In genomic region chr15:31399544-31400171, GRCh38 we compare ENCODE assay signal across 1 cellular context.
TF ChIP-seq lines count a peak whose summit lies in the region.

No MANE protein-coding gene starts in this region.

TF ChIP-seq in GM12878, 131 proteins besides CTCF, POLR2A, EP300 and RAD21 (continued from another document):
- TF ChIP-seq EGR1 (IDR thresholded peaks at IDR 0.05; ENCODE audit: borderline replicate concordance in 1 of 2, low read depth in 2 of 2, low read length in 2 of 2) (no peak), MTA2 (IDR thresholded peaks at IDR 0.05; ENCODE audit: low read depth) (no peak), BCL11A (IDR thresholded peaks at IDR 0.05; ENCODE audit: low read depth, low read length) (no peak), ZNF207 (IDR thresholded peaks at IDR 0.05; ENCODE audit: borderline replicate concordance) (no peak)
- TF ChIP-seq, protein P1, sequence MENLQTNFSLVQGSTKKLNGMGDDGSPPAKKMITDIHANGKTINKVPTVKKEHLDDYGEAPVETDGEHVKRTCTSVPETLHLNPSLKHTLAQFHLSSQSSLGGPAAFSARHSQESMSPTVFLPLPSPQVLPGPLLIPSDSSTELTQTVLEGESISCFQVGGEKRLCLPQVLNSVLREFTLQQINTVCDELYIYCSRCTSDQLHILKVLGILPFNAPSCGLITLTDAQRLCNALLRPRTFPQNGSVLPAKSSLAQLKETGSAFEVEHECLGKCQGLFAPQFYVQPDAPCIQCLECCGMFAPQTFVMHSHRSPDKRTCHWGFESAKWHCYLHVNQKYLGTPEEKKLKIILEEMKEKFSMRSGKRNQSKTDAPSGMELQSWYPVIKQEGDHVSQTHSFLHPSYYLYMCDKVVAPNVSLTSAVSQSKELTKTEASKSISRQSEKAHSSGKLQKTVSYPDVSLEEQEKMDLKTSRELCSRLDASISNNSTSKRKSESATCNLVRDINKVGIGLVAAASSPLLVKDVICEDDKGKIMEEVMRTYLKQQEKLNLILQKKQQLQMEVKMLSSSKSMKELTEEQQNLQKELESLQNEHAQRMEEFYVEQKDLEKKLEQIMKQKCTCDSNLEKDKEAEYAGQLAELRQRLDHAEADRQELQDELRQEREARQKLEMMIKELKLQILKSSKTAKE (IDR thresholded peaks at IDR 0.05; ENCODE audit: low read depth, poor library complexity, severe bottlenecking) = no peak
- TF ChIP-seq, protein P2, sequence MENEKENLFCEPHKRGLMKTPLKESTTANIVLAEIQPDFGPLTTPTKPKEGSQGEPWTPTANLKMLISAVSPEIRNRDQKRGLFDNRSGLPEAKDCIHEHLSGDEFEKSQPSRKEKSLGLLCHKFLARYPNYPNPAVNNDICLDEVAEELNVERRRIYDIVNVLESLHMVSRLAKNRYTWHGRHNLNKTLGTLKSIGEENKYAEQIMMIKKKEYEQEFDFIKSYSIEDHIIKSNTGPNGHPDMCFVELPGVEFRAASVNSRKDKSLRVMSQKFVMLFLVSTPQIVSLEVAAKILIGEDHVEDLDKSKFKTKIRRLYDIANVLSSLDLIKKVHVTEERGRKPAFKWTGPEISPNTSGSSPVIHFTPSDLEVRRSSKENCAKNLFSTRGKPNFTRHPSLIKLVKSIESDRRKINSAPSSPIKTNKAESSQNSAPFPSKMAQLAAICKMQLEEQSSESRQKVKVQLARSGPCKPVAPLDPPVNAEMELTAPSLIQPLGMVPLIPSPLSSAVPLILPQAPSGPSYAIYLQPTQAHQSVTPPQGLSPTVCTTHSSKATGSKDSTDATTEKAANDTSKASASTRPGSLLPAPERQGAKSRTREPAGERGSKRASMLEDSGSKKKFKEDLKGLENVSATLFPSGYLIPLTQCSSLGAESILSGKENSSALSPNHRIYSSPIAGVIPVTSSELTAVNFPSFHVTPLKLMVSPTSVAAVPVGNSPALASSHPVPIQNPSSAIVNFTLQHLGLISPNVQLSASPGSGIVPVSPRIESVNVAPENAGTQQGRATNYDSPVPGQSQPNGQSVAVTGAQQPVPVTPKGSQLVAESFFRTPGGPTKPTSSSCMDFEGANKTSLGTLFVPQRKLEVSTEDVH (IDR thresholded peaks at IDR 0.05; ENCODE audit: low read depth, partially characterized antibody) = no peak
